20 cellular contexts compared by ENCODE assay signal in the genomic region with DNA sequence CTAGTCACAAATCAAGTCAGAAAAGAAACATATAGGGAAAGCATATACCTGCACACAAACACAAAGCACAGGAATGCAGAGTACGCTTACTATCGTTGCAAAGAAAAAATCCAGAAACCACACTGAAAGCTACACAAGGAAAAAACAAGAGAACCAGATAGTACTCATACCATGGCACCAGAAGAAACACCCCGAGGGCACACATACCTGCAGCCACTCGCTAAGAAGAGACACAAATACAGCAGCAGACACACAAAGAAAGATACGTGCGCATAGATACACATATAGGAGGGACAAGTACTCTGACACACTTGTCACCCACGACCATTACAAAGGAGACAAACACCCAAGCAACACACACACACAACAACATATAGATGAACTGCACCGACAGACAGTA. TPM values are rescaled to one million over a fixed set of nuclear protein-coding genes. Genes with fewer than 3 reads are reported as not detected.
DNase-seq lines count a peak whose midpoint lies in the region; ATAC-seq, FAIRE-seq and TF ChIP-seq lines count a peak whose summit lies in the region.
"Had no signal": no experiment of that assay in that cellular context is flagged by ENCODE, and none has a peak within 500 bp of the region (broad histone marks: within the 10 kb centered on the region; RNA-seq: fewer than 3 reads in every experiment).

No MANE protein-coding gene starts in this region.

- peaks cover 20% of the 10 kb centered on the region for H3K36me3 Mint-ChIP-seq in activated CD4-positive, alpha-beta T cell treated with anti-CD3 and anti-CD28 coated beads, Interleukin-2, amount 10 ng/mL, durations not matched to agents 24 days and 14 days (ENCODE audit: low read depth)
- H3K36me3 Mint-ChIP-seq in natural killer cell, result no peaks in the 10 kb centered on the region
- peaks cover under 1% of the 10 kb centered on the region for H3K36me3 Mint-ChIP-seq in natural killer cell treated with Interleukin-12 subunit alpha and Interleukin-12 subunit beta and Interleukin-15 and Interleukin-18, amount 100 ng/mL, for 72 hours
- no peaks in the 10 kb centered on the region for H3K36me3 Mint-ChIP-seq in glutamatergic neuron (ENCODE audit: unreplicated experiment)
- no peaks in the 10 kb centered on the region for H3K36me3 Mint-ChIP-seq in type B pancreatic cell

- H3K27ac Mint-ChIP-seq in activated CD4-positive, alpha-beta T cell treated with anti-CD3 and anti-CD28 coated beads, Interleukin-2, amount 10 ng/mL, durations not matched to agents 24 days and 14 days, result no peak overlapping the region
- H3K27ac Mint-ChIP-seq in natural killer cell (peak overlapping the region in 1 of 2 donors; percentile 16), glutamatergic neuron (ENCODE audit: unreplicated experiment) (peak overlapping the region; percentile 98), type B pancreatic cell (peak overlapping the region; percentile 39)
- no peak overlapping the region for H3K27ac Mint-ChIP-seq in natural killer cell treated with Interleukin-12 subunit alpha and Interleukin-12 subunit beta and Interleukin-15 and Interleukin-18, amount 100 ng/mL, for 72 hours

- TF ChIP-seq CTCF in natural killer cell (IDR thresholded peaks at IDR 0.05) (no peak), glutamatergic neuron (IDR thresholded peaks at IDR 0.05; ENCODE audit: partially characterized antibody, unreplicated experiment) (no peak), type B pancreatic cell (conservative IDR thresholded peaks at IDR 0.05) (no peak)

- intact Hi-C loops in activated CD4-positive, alpha-beta T cell treated with anti-CD3 and anti-CD28 coated beads, Interleukin-2, amount 10 ng/mL, durations not matched to agents 24 days and 14 days (cut with micrococcal nuclease), result no loop called here
- intact Hi-C loops in natural killer cell (cut with micrococcal nuclease), result no loop called here

- DNase-seq in activated CD4-positive, alpha-beta T cell treated with anti-CD3 and anti-CD28 coated beads, Interleukin-2, amount 10 ng/mL, durations not matched to agents 24 days and 14 days, result no peak
- DNase-seq in activated CD4-positive, alpha-beta T cell treated with anti-CD3 and anti-CD28 coated beads, Interleukin-2, amount 50 U/mL, for 1 hour, result no peak
- DNase-seq in natural killer cell (no peak), glutamatergic neuron (no peak), type B pancreatic cell (ENCODE audit: extremely low spot score, unreplicated experiment) (no peak), urothelium cell line (ENCODE audit: low spot score) (no peak), NCI-H1417 (lab: John Stamatoyannopoulos, UW) (no peak)
- no peak for DNase-seq in natural killer cell treated with Interleukin-12 subunit alpha and Interleukin-12 subunit beta and Interleukin-15 and Interleukin-18, amount 100 ng/mL, for 72 hours (ENCODE audit: low spot score)
- DNase-seq: GF-D8, GOT3, MV-4-11, NCI-H1417 treated with DMSO at 0.1 percent for 48 hours, NCI-H1930, NCI-H446 had no signal

- H3K4me3 Mint-ChIP-seq in activated CD4-positive, alpha-beta T cell treated with anti-CD3 and anti-CD28 coated beads, Interleukin-2, amount 10 ng/mL, durations not matched to agents 24 days and 14 days, result peak overlapping the region; percentile 15
- H3K4me3 Mint-ChIP-seq in natural killer cell (peak overlapping the region; percentile 2), glutamatergic neuron (ENCODE audit: unreplicated experiment) (peak overlapping the region; percentile 81), type B pancreatic cell (peak overlapping the region; percentile 62)
- H3K4me3 Mint-ChIP-seq in natural killer cell treated with Interleukin-12 subunit alpha and Interleukin-12 subunit beta and Interleukin-15 and Interleukin-18, amount 100 ng/mL, for 72 hours, result no peak overlapping the region

- no peak for FAIRE-seq in urothelium cell line (lab: Jason Lieb, UNC)
- FAIRE-seq: GM12891, GM18507 had no signal

- H3K4me1 Mint-ChIP-seq in activated CD4-positive, alpha-beta T cell treated with anti-CD3 and anti-CD28 coated beads, Interleukin-2, amount 10 ng/mL, durations not matched to agents 24 days and 14 days, result peaks cover 19% of the 10 kb centered on the region
- H3K4me1 Mint-ChIP-seq in natural killer cell (peaks cover 14 to 48% of the 10 kb centered on the region in 2 donors), glutamatergic neuron (ENCODE audit: low read depth, unreplicated experiment) (peaks cover 33% of the 10 kb centered on the region), type B pancreatic cell (ENCODE audit: unreplicated experiment) (peaks cover 9% of the 10 kb centered on the region)
- H3K4me1 Mint-ChIP-seq in natural killer cell treated with Interleukin-12 subunit alpha and Interleukin-12 subunit beta and Interleukin-15 and Interleukin-18, amount 100 ng/mL, for 72 hours (ENCODE audit: low read depth in 2 of 2), result peaks cover 27 to 36% of the 10 kb centered on the region in 2 donors

- H3K27me3 Mint-ChIP-seq in activated CD4-positive, alpha-beta T cell treated with anti-CD3 and anti-CD28 coated beads, Interleukin-2, amount 10 ng/mL, durations not matched to agents 24 days and 14 days, result no peaks in the 10 kb centered on the region
- no peaks in the 10 kb centered on the region for H3K27me3 Mint-ChIP-seq in natural killer cell (ENCODE audit: low read depth in 2 of 2)
- peaks cover 0 to 3% of the 10 kb centered on the region in 2 donors for H3K27me3 Mint-ChIP-seq in natural killer cell treated with Interleukin-12 subunit alpha and Interleukin-12 subunit beta and Interleukin-15 and Interleukin-18, amount 100 ng/mL, for 72 hours
- peaks cover 18% of the 10 kb centered on the region for H3K27me3 Mint-ChIP-seq in glutamatergic neuron (ENCODE audit: unreplicated experiment)
- H3K27me3 Mint-ChIP-seq in type B pancreatic cell, result peaks cover 16% of the 10 kb centered on the region

- no peak for ATAC-seq in natural killer cell
- ATAC-seq in natural killer cell treated with Interleukin-12 subunit alpha and Interleukin-12 subunit beta and Interleukin-15 and Interleukin-18, amount 100 ng/mL, for 72 hours, result no peak

- no peaks in the 10 kb centered on the region for H3K9me3 Mint-ChIP-seq in activated CD4-positive, alpha-beta T cell treated with anti-CD3 and anti-CD28 coated beads, Interleukin-2, amount 10 ng/mL, durations not matched to agents 24 days and 14 days
- no peaks in the 10 kb centered on the region for H3K9me3 Mint-ChIP-seq in natural killer cell
- no peaks in the 10 kb centered on the region for H3K9me3 Mint-ChIP-seq in natural killer cell treated with Interleukin-12 subunit alpha and Interleukin-12 subunit beta and Interleukin-15 and Interleukin-18, amount 100 ng/mL, for 72 hours
- H3K9me3 Mint-ChIP-seq in glutamatergic neuron (ENCODE audit: unreplicated experiment), result peaks cover 19% of the 10 kb centered on the region
- H3K9me3 Mint-ChIP-seq in type B pancreatic cell, result no peaks in the 10 kb centered on the region
- H3K9me3 Mint-ChIP-seq: IgD-negative memory B cell had no signal

RNA-seq across cellular contexts. Expression of a gene that starts 1.4 kb away (rescaled TPM):
- 195 and 210 TPM in 2 replicates for total RNA-seq in activated CD4-positive, alpha-beta T cell treated with anti-CD3 and anti-CD28 coated beads, Interleukin-2, amount 10 ng/mL, durations not matched to agents 24 days and 14 days
- total RNA-seq in natural killer cell, result 10 to 100 TPM; 20.3 to 25.1 (median 24.7) TPM
- 100 to 1,000 TPM in 1 of 2 donors, 10 to 100 TPM in 1; 70.7 to 156 TPM for total RNA-seq in natural killer cell treated with Interleukin-12 subunit alpha and Interleukin-12 subunit beta and Interleukin-15 and Interleukin-18, amount 100 ng/mL, for 72 hours
- 136 TPM for total RNA-seq in glutamatergic neuron (ENCODE audit: unreplicated experiment)
- total RNA-seq in type B pancreatic cell (ENCODE audit: low replicate concordance), result 1.8 and 4.6 TPM in 2 replicates
- total RNA-seq: HT1080 had no signal

RNA-seq across cellular contexts. Expression of a gene that starts 4.5 kb away (rescaled TPM):
- 95.6 and 101 TPM in 2 replicates for total RNA-seq in activated CD4-positive, alpha-beta T cell treated with anti-CD3 and anti-CD28 coated beads, Interleukin-2, amount 10 ng/mL, durations not matched to agents 24 days and 14 days
- total RNA-seq in natural killer cell (10 to 100 TPM; 62.4 to 75.3 (median 67.3) TPM), glutamatergic neuron (ENCODE audit: unreplicated experiment) (87.6 TPM), type B pancreatic cell (ENCODE audit: low replicate concordance) (35.3 and 46.4 TPM in 2 replicates)
- total RNA-seq in natural killer cell treated with Interleukin-12 subunit alpha and Interleukin-12 subunit beta and Interleukin-15 and Interleukin-18, amount 100 ng/mL, for 72 hours, result 100 to 1,000 TPM in 1 of 2 donors, 10 to 100 TPM in 1; 83.8 to 120 TPM

RNA-seq across cellular contexts. Expression of a gene that starts 37.3 kb away (rescaled TPM):
- 11.5 and 12.9 TPM in 2 replicates for total RNA-seq in activated CD4-positive, alpha-beta T cell treated with anti-CD3 and anti-CD28 coated beads, Interleukin-2, amount 10 ng/mL, durations not matched to agents 24 days and 14 days
- total RNA-seq in natural killer cell (10 to 100 TPM; 29.6 to 33.1 (median 31.1) TPM), glutamatergic neuron (ENCODE audit: unreplicated experiment) (18.6 TPM), type B pancreatic cell (ENCODE audit: low replicate concordance) (3.6 and 10.0 TPM in 2 replicates)
- 10 to 100 TPM; 25.9 to 31.0 TPM for total RNA-seq in natural killer cell treated with Interleukin-12 subunit alpha and Interleukin-12 subunit beta and Interleukin-15 and Interleukin-18, amount 100 ng/mL, for 72 hours

RNA-seq across cellular contexts. Expression of a gene that starts 50.1 kb away (rescaled TPM):
- 159 and 163 TPM in 2 replicates for total RNA-seq in activated CD4-positive, alpha-beta T cell treated with anti-CD3 and anti-CD28 coated beads, Interleukin-2, amount 10 ng/mL, durations not matched to agents 24 days and 14 days
- total RNA-seq in natural killer cell (100 to 1,000 TPM in 1 of 3 donors, 10 to 100 TPM in 2; 91.6 to 115 (median 97.6) TPM), glutamatergic neuron (ENCODE audit: unreplicated experiment) (132 TPM), type B pancreatic cell (ENCODE audit: low replicate concordance) (79.8 and 95.9 TPM in 2 replicates)
- 100 to 1,000 TPM; 380 to 399 TPM for total RNA-seq in natural killer cell treated with Interleukin-12 subunit alpha and Interleukin-12 subunit beta and Interleukin-15 and Interleukin-18, amount 100 ng/mL, for 72 hours

RNA-seq across cellular contexts. Expression of a gene that starts 59.7 kb away (rescaled TPM):
- total RNA-seq in activated CD4-positive, alpha-beta T cell treated with anti-CD3 and anti-CD28 coated beads, Interleukin-2, amount 10 ng/mL, durations not matched to agents 24 days and 14 days, result not detected in 2 replicates
- total RNA-seq in natural killer cell (not detected), glutamatergic neuron (ENCODE audit: unreplicated experiment) (0.71 TPM), type B pancreatic cell (ENCODE audit: low replicate concordance) (not detected in 2 replicates)
- not detected for total RNA-seq in natural killer cell treated with Interleukin-12 subunit alpha and Interleukin-12 subunit beta and Interleukin-15 and Interleukin-18, amount 100 ng/mL, for 72 hours
- total RNA-seq: A172, LHCN-M2 had no signal

Comparison
In these comparisons a context has a peak if more than half of its experiments do, and no peak if none do; other contexts are left out.
1. H3K27ac Mint-ChIP-seq: peak in glutamatergic neuron (single experiment) and type B pancreatic cell (single experiment); none in activated CD4-positive, alpha-beta T cell treated with anti-CD3 and anti-CD28 coated beads, Interleukin-2, amount 10 ng/mL, durations not matched to agents 24 days and 14 days (single experiment) and natural killer cell treated with Interleukin-12 subunit alpha and Interleukin-12 subunit beta and Interleukin-15 and Interleukin-18, amount 100 ng/mL, for 72 hours (0 of 2).